8 cellular contexts compared by ENCODE assay signal in genomic region chr10:13382759-13383753, GRCh38. TPM values are rescaled to one million over a fixed set of nuclear protein-coding genes. Genes with fewer than 3 reads are reported as not detected.
DNase-seq lines count a peak whose midpoint lies in the region; ATAC-seq and TF ChIP-seq lines count a peak whose summit lies in the region.

No MANE protein-coding gene starts in this region.

- no peak overlapping the region for H2AK5ac ChIP-seq in neuronal stem cell (ENCODE audit: low read depth, low read length)

- ATAC-seq in HG03175 (IDR thresholded peaks at IDR 0.05; ENCODE audit: unreplicated experiment): no peak
- ATAC-seq in GM18520 (IDR thresholded peaks at IDR 0.05; ENCODE audit: unreplicated experiment): no peak

- peak overlapping the region; percentile 61 for H2AFZ ChIP-seq in neuronal stem cell (ENCODE audit: low read length)

- H2BK12ac ChIP-seq in neuronal stem cell (ENCODE audit: low read length): no peak overlapping the region

- no peaks in the 10 kb centered on the region for H3K9me3 ChIP-seq in neuronal stem cell (replicated peaks in 1 of 2; ENCODE audit: control insufficient read depth in 2 of 2, insufficient read depth in 1 of 2, low read depth in 1 of 2, low read length in 2 of 2)

- no peak overlapping the region for H3K9ac ChIP-seq in neuronal stem cell (ENCODE audit: low read depth, low read length, poor library complexity)

- peaks cover 0 to 2% of the 10 kb centered on the region in 2 donors for H3K4me1 ChIP-seq in neuronal stem cell (ENCODE audit: control insufficient read depth in 2 of 2, insufficient read depth in 1 of 2, low read depth in 1 of 2, low read length in 2 of 2)

- peak overlapping the region; percentile 70 for H3K4me3 Mint-ChIP-seq in Calu3 (ENCODE audit: low read depth, unreplicated experiment)
- H3K4me3 Mint-ChIP-seq in endothelial cell (ENCODE audit: unreplicated experiment): peak overlapping the region; percentile 73

- BruUV-seq in Calu3 (replicated peaks; lab: Mats Ljungman, UMichigan): no TSS peak

- H3K27me3 Mint-ChIP-seq in Calu3 (ENCODE audit: unreplicated experiment) (peaks cover 53% of the 10 kb centered on the region), endothelial cell (ENCODE audit: unreplicated experiment) (peaks cover 5% of the 10 kb centered on the region)

- peak overlapping the region; percentile 7 for H3K27ac Mint-ChIP-seq in Calu3 (ENCODE audit: unreplicated experiment)
- H3K27ac Mint-ChIP-seq in endothelial cell (ENCODE audit: unreplicated experiment): no peak overlapping the region

- peaks cover 2 to 17% (median 15%) of the 10 kb centered on the region in 3 experiments for H3K27me3 ChIP-seq in neuronal stem cell (ENCODE audit: control insufficient read depth in 3 of 3, insufficient read depth in 3 of 3, low read depth in 1 of 3, low read length in 3 of 3)

- DNase-seq in Calu3 (peak; percentile 45), NCI-H146 treated with DMSO at 0.1 percent for 48 hours (lab: John Stamatoyannopoulos, UW; ENCODE audit: unreplicated experiment) (peak; percentile 57), endothelial cell (ENCODE audit: low spot score) (peak; percentile 10), neuronal stem cell (ENCODE audit: low spot score) (no peak), SIG-M5 treated with dmso at 0.1 percent for 504 hours (lab: John Stamatoyannopoulos, UW; ENCODE audit: unreplicated experiment) (no peak), NK-92 (lab: John Stamatoyannopoulos, UW; ENCODE audit: unreplicated experiment) (no peak)

- H3K4ac ChIP-seq in neuronal stem cell (ENCODE audit: low read length): no peak overlapping the region

- H3K23ac ChIP-seq in neuronal stem cell (ENCODE audit: low read depth, low read length, poor library complexity): no peak overlapping the region

- H3K79me1 ChIP-seq in neuronal stem cell (ENCODE audit: low read depth, low read length): no peaks in the 10 kb centered on the region

- H3K4me1 Mint-ChIP-seq in Calu3 (ENCODE audit: low read depth, unreplicated experiment) (peaks cover 13% of the 10 kb centered on the region), endothelial cell (ENCODE audit: unreplicated experiment) (peaks cover 15% of the 10 kb centered on the region)

- CTCF ChIA-PET in Calu3 (lab: Charles Lee): interaction anchor here (1.4 to 1.9 kb wide), 2 partner anchors 11 to 57 kb away, joined by 4 to 8 read pairs; no protein-coding TSS in a partner anchor

- peak overlapping the region; percentile 57 for H3K18ac ChIP-seq in neuronal stem cell (ENCODE audit: low read length)

- H3K9me3 Mint-ChIP-seq in Calu3 (ENCODE audit: low read depth, unreplicated experiment) (no peaks in the 10 kb centered on the region), endothelial cell (ENCODE audit: unreplicated experiment) (no peaks in the 10 kb centered on the region)

- peak overlapping the region; percentile 43 for H3K4me2 ChIP-seq in neuronal stem cell (ENCODE audit: insufficient read depth, low read length, poor library complexity, severe bottlenecking)

- no peak overlapping the region for H2BK5ac ChIP-seq in neuronal stem cell (ENCODE audit: low read length)

- H2BK15ac ChIP-seq in neuronal stem cell (ENCODE audit: low read length): no peak overlapping the region

- no peak overlapping the region for H3K14ac ChIP-seq in neuronal stem cell (ENCODE audit: low read length)

- H3K36me3 ChIP-seq in neuronal stem cell (replicated peaks in 1 of 2; ENCODE audit: control insufficient read depth in 2 of 2, insufficient read depth in 2 of 2, low read length in 2 of 2): no peaks in the 10 kb centered on the region

- no peak overlapping the region for H4K91ac ChIP-seq in neuronal stem cell (ENCODE audit: low read depth, low read length, poor library complexity)

- WGBS in neuronal stem cell (ENCODE audit: extremely low coverage in 2 of 2, insufficient read length in 2 of 2, insufficient replicate concordance in 1 of 2), 2 donors: no CpG with 5 or more reads among the region's 39 CpGs

- H3K36me3 Mint-ChIP-seq in Calu3 (ENCODE audit: insufficient read depth, unreplicated experiment): no peaks in the 10 kb centered on the region
- H3K36me3 Mint-ChIP-seq in endothelial cell (ENCODE audit: low read depth, unreplicated experiment): no peaks in the 10 kb centered on the region

- no peak overlapping the region for H2BK120ac ChIP-seq in neuronal stem cell (ENCODE audit: low read depth, low read length)

- no peak overlapping the region for H3K27ac ChIP-seq in neuronal stem cell (replicated peaks; ENCODE audit: low read length)

- intact Hi-C loops in Calu3 (cut with micrococcal nuclease; ENCODE audit: unreplicated experiment): no loop called here

- TF ChIP-seq CTCF in Calu3 (IDR thresholded peaks at IDR 0.05; ENCODE audit: unreplicated experiment): no peak
- no peak for TF ChIP-seq CTCF in endothelial cell (IDR thresholded peaks at IDR 0.05; ENCODE audit: unreplicated experiment)

- no peak overlapping the region for H4K8ac ChIP-seq in neuronal stem cell (ENCODE audit: low read depth, low read length)

- H3K4me3 ChIP-seq in neuronal stem cell (ENCODE audit: low read length in 2 of 2): no peak overlapping the region

RNA-seq across cellular contexts. Expression of gene SEPHS1, which starts 35.0 kb away (rescaled TPM):
- total RNA-seq in Calu3 (2022): 50.1 and 61.8 TPM in 2 replicates
- total RNA-seq in endothelial cell (ENCODE audit: unreplicated experiment): 74.9 TPM
- polyA plus RNA-seq in neuronal stem cell (2013, experiment 1 of 2): 56.0 TPM
- polyA plus RNA-seq in neuronal stem cell (2013, experiment 2 of 2): 55.4 TPM

Comparison
In these comparisons a context has a peak if more than half of its experiments do, and no peak if none do; other contexts are left out.
1. DNase-seq: peak in Calu3 (single experiment), NCI-H146 treated with DMSO at 0.1 percent for 48 hours (single experiment) and endothelial cell (single experiment); none in neuronal stem cell (single experiment), SIG-M5 treated with dmso at 0.1 percent for 504 hours (single experiment) and NK-92 (single experiment).